In the genomic region with DNA sequence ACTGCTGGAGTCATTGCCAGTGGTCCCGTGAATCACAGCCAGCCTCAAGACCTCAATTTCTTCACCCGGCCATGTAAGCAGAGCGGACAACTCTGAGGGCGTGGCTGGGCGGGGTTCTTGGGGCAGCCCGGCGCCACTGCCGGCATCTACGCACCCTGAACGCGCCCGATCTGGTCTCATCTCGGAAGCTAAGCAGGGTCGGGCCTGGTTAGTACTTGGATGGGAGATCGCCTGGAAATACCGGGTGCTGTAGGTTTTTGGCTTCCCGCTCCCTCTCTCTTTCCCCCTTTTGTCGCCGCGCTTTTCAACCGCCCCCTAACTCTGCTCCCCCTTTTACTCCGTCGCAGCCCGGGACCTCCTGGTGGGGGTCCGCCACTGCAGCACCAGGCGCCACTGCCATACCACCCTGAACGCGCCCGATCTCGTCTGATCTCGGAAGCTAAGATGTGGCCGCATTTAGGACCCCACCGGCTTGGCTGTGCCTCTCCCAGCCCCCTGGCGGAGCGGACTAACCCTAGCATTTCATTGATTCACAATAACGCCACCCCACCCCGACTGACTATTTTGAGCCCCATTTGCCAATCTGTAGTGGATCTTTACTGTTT, we compare ENCODE assay signal across 1 cellular context.
TF ChIP-seq lines count a peak whose summit lies in the region.

No MANE protein-coding gene starts in this region.

TF ChIP-seq in K562, 482 proteins besides CTCF, POLR2A, EP300 and RAD21 (continued from another document and continues in another):
- TF ChIP-seq, protein P1, sequence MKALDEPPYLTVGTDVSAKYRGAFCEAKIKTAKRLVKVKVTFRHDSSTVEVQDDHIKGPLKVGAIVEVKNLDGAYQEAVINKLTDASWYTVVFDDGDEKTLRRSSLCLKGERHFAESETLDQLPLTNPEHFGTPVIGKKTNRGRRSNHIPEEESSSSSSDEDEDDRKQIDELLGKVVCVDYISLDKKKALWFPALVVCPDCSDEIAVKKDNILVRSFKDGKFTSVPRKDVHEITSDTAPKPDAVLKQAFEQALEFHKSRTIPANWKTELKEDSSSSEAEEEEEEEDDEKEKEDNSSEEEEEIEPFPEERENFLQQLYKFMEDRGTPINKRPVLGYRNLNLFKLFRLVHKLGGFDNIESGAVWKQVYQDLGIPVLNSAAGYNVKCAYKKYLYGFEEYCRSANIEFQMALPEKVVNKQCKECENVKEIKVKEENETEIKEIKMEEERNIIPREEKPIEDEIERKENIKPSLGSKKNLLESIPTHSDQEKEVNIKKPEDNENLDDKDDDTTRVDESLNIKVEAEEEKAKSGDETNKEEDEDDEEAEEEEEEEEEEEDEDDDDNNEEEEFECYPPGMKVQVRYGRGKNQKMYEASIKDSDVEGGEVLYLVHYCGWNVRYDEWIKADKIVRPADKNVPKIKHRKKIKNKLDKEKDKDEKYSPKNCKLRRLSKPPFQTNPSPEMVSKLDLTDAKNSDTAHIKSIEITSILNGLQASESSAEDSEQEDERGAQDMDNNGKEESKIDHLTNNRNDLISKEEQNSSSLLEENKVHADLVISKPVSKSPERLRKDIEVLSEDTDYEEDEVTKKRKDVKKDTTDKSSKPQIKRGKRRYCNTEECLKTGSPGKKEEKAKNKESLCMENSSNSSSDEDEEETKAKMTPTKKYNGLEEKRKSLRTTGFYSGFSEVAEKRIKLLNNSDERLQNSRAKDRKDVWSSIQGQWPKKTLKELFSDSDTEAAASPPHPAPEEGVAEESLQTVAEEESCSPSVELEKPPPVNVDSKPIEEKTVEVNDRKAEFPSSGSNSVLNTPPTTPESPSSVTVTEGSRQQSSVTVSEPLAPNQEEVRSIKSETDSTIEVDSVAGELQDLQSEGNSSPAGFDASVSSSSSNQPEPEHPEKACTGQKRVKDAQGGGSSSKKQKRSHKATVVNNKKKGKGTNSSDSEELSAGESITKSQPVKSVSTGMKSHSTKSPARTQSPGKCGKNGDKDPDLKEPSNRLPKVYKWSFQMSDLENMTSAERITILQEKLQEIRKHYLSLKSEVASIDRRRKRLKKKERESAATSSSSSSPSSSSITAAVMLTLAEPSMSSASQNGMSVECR (CRISPR knock-in tag; IDR thresholded peaks at IDR 0.05): no peak
- TF ChIP-seq ZNF239 (CRISPR knock-in tag; IDR thresholded peaks at IDR 0.05) (no peak), CC2D1A (IDR thresholded peaks at IDR 0.05) (peak; percentile 85), HNRNPK (IDR thresholded peaks at IDR 0.05; ENCODE audit: low read depth, low read length, poor library complexity, severe bottlenecking) (no peak), YBX1 (IDR thresholded peaks at IDR 0.05) (no peak), NR2C2 (CRISPR knock-in tag; IDR thresholded peaks at IDR 0.05) (peak; percentile 44; the same call in 1 of the 2 replicates), NR2C2 (tag; IDR thresholded peaks at IDR 0.05) (no peak), SUPT5H (IDR thresholded peaks at IDR 0.05) (peak; percentile 69), PRMT5 (CRISPR knock-in tag; IDR thresholded peaks at IDR 0.05) (no peak), EGR1 (conservative IDR thresholded peaks at IDR 0.05) (no peak), ZNF589 (CRISPR knock-in tag; IDR thresholded peaks at IDR 0.05; ENCODE audit: low read depth) (no peak), FIP1L1 (IDR thresholded peaks at IDR 0.05; ENCODE audit: low read depth, low read length, poor library complexity, severe bottlenecking) (no peak), CBX2 (IDR thresholded peaks at IDR 0.05; ENCODE audit: insufficient read depth, low read length, poor library complexity, severe bottlenecking) (no peak), MIER1 (IDR thresholded peaks at IDR 0.05; ENCODE audit: low read depth) (peak; percentile 80), ZNF41 (CRISPR knock-in tag; conservative IDR thresholded peaks at IDR 0.05) (no peak), MYC (IDR thresholded peaks at IDR 0.05; ENCODE audit: low read depth, low read length) (peak; percentile 55), MYC (CRISPR knock-in tag; IDR thresholded peaks at IDR 0.05; ENCODE audit: borderline replicate concordance, low read depth) (no peak), ZNF232 (CRISPR knock-in tag; IDR thresholded peaks at IDR 0.05) (no peak), KLF16 (IDR thresholded peaks at IDR 0.05) (no peak), HLTF (IDR thresholded peaks at IDR 0.05) (peak; percentile 94), ETV5 (CRISPR knock-in tag; IDR thresholded peaks at IDR 0.05; ENCODE audit: low read depth) (peak; percentile 64), U2AF1 (optimal IDR thresholded peaks at IDR 0.05; ENCODE audit: low read depth, low read length) (no peak), ZNF695 (CRISPR knock-in tag; IDR thresholded peaks at IDR 0.05) (no peak), SRSF3 (IDR thresholded peaks at IDR 0.05; ENCODE audit: insufficient read depth, low read length) (no peak), TRIM24 (IDR thresholded peaks at IDR 0.05) (peak; percentile 59 to 77), SAP30 (IDR thresholded peaks at IDR 0.05; ENCODE audit: borderline replicate concordance, insufficient read depth, low read depth, low read length, poor library complexity, severe bottlenecking) (no peak), RUNX1 (IDR thresholded peaks at IDR 0.05; ENCODE audit: low read depth) (no peak), ZNF830 (CRISPR knock-in tag; IDR thresholded peaks at IDR 0.05) (no peak), FOXM1 (IDR thresholded peaks at IDR 0.05; ENCODE audit: low read depth) (peak; percentile 59), FOXM1 (CRISPR knock-in tag; IDR thresholded peaks at IDR 0.05; ENCODE audit: low read depth) (no peak), NFATC3 (IDR thresholded peaks at IDR 0.05) (0 out of 2 replicates have a peak, but pooled peaks have one; percentile 22), PML (IDR thresholded peaks at IDR 0.05; ENCODE audit: low read length) (peak; percentile 64; the same call in 1 of the 2 replicates), GTF2F1 (IDR thresholded peaks at IDR 0.05; ENCODE audit: low read depth, low read length) (no peak), NFYB (IDR thresholded peaks at IDR 0.05; ENCODE audit: extremely low read depth, insufficient read length) (no peak), STAT5A (IDR thresholded peaks at IDR 0.05; ENCODE audit: borderline replicate concordance, low read length) (no peak; the same call in 1 of the 2 replicates), KLF13 (tag; IDR thresholded peaks at IDR 0.05; ENCODE audit: borderline replicate concordance, low read depth) (peak; percentile 86; the same call in 1 of the 2 replicates), HCFC1 (IDR thresholded peaks at IDR 0.05; ENCODE audit: low read depth, low read length) (peak; percentile 44), STAT5B (CRISPR knock-in tag; IDR thresholded peaks at IDR 0.05) (no peak), RFX7 (CRISPR knock-in tag; IDR thresholded peaks at IDR 0.05) (no peak), SNIP1 (IDR thresholded peaks at IDR 0.05; ENCODE audit: low read depth) (no peak), TCF3 (CRISPR knock-in tag; IDR thresholded peaks at IDR 0.05) (no peak), ZNF354B (CRISPR knock-in tag; IDR thresholded peaks at IDR 0.05) (no peak), RBM15 (IDR thresholded peaks at IDR 0.05; ENCODE audit: insufficient read depth, low read length) (no peak), NEUROD1 (IDR thresholded peaks at IDR 0.05; ENCODE audit: borderline replicate concordance, low read depth, low read length, partially characterized antibody) (no peak), ZNF668 (CRISPR knock-in tag; IDR thresholded peaks at IDR 0.05) (no peak), KDM4B (IDR thresholded peaks at IDR 0.05; ENCODE audit: borderline replicate concordance in 2 of 2, low read depth in 1 of 2) (peak in 1 of 2 experiments; percentile 74; a peak in 1 of 4 replicates), TARDBP (IDR thresholded peaks at IDR 0.05) (peak; percentile 77; the same call in 1 of the 2 replicates), SRF (CRISPR knock-in tag; IDR thresholded peaks at IDR 0.05) (no peak), ELF4 (CRISPR knock-in tag; IDR thresholded peaks at IDR 0.05) (0 out of 2 replicates have a peak, but pooled peaks have one; percentile 6)
- TF ChIP-seq, protein P2, sequence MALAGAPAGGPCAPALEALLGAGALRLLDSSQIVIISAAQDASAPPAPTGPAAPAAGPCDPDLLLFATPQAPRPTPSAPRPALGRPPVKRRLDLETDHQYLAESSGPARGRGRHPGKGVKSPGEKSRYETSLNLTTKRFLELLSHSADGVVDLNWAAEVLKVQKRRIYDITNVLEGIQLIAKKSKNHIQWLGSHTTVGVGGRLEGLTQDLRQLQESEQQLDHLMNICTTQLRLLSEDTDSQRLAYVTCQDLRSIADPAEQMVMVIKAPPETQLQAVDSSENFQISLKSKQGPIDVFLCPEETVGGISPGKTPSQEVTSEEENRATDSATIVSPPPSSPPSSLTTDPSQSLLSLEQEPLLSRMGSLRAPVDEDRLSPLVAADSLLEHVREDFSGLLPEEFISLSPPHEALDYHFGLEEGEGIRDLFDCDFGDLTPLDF (CRISPR knock-in tag; IDR thresholded peaks at IDR 0.05): peak; percentile 54; the same call in 1 of the 2 replicates
- TF ChIP-seq, protein P3, sequence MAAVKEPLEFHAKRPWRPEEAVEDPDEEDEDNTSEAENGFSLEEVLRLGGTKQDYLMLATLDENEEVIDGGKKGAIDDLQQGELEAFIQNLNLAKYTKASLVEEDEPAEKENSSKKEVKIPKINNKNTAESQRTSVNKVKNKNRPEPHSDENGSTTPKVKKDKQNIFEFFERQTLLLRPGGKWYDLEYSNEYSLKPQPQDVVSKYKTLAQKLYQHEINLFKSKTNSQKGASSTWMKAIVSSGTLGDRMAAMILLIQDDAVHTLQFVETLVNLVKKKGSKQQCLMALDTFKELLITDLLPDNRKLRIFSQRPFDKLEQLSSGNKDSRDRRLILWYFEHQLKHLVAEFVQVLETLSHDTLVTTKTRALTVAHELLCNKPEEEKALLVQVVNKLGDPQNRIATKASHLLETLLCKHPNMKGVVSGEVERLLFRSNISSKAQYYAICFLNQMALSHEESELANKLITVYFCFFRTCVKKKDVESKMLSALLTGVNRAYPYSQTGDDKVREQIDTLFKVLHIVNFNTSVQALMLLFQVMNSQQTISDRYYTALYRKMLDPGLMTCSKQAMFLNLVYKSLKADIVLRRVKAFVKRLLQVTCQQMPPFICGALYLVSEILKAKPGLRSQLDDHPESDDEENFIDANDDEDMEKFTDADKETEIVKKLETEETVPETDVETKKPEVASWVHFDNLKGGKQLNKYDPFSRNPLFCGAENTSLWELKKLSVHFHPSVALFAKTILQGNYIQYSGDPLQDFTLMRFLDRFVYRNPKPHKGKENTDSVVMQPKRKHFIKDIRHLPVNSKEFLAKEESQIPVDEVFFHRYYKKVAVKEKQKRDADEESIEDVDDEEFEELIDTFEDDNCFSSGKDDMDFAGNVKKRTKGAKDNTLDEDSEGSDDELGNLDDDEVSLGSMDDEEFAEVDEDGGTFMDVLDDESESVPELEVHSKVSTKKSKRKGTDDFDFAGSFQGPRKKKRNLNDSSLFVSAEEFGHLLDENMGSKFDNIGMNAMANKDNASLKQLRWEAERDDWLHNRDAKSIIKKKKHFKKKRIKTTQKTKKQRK (IDR thresholded peaks at IDR 0.05; ENCODE audit: borderline replicate concordance, low read depth, low read length): no peak
- TF ChIP-seq, protein P4, sequence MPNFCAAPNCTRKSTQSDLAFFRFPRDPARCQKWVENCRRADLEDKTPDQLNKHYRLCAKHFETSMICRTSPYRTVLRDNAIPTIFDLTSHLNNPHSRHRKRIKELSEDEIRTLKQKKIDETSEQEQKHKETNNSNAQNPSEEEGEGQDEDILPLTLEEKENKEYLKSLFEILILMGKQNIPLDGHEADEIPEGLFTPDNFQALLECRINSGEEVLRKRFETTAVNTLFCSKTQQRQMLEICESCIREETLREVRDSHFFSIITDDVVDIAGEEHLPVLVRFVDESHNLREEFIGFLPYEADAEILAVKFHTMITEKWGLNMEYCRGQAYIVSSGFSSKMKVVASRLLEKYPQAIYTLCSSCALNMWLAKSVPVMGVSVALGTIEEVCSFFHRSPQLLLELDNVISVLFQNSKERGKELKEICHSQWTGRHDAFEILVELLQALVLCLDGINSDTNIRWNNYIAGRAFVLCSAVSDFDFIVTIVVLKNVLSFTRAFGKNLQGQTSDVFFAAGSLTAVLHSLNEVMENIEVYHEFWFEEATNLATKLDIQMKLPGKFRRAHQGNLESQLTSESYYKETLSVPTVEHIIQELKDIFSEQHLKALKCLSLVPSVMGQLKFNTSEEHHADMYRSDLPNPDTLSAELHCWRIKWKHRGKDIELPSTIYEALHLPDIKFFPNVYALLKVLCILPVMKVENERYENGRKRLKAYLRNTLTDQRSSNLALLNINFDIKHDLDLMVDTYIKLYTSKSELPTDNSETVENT (CRISPR knock-in tag; IDR thresholded peaks at IDR 0.05): peak; percentile 73
- TF ChIP-seq, protein P5, sequence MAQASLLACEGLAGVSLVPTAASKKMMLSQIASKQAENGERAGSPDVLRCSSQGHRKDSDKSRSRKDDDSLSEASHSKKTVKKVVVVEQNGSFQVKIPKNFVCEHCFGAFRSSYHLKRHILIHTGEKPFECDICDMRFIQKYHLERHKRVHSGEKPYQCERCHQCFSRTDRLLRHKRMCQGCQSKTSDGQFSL (CRISPR knock-in tag; IDR thresholded peaks at IDR 0.05): peak; percentile 28; the same call in 1 of the 2 replicates
- TF ChIP-seq, protein P5 (tag; IDR thresholded peaks at IDR 0.05): no peak
- TF ChIP-seq, protein P6, sequence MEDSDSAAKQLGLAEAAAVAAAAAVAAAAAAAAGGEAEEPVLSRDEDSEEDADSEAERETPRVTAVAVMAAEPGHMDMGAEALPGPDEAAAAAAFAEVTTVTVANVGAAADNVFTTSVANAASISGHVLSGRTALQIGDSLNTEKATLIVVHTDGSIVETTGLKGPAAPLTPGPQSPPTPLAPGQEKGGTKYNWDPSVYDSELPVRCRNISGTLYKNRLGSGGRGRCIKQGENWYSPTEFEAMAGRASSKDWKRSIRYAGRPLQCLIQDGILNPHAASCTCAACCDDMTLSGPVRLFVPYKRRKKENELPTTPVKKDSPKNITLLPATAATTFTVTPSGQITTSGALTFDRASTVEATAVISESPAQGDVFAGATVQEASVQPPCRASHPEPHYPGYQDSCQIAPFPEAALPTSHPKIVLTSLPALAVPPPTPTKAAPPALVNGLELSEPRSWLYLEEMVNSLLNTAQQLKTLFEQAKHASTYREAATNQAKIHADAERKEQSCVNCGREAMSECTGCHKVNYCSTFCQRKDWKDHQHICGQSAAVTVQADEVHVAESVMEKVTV (CRISPR knock-in tag; IDR thresholded peaks at IDR 0.05): peak; percentile 46; the same call in 1 of the 2 replicates
- TF ChIP-seq, protein P7, sequence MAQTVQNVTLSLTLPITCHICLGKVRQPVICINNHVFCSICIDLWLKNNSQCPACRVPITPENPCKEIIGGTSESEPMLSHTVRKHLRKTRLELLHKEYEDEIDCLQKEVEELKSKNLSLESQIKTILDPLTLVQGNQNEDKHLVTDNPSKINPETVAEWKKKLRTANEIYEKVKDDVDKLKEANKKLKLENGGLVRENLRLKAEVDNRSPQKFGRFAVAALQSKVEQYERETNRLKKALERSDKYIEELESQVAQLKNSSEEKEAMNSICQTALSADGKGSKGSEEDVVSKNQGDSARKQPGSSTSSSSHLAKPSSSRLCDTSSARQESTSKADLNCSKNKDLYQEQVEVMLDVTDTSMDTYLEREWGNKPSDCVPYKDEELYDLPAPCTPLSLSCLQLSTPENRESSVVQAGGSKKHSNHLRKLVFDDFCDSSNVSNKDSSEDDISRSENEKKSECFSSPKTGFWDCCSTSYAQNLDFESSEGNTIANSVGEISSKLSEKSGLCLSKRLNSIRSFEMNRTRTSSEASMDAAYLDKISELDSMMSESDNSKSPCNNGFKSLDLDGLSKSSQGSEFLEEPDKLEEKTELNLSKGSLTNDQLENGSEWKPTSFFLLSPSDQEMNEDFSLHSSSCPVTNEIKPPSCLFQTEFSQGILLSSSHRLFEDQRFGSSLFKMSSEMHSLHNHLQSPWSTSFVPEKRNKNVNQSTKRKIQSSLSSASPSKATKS (CRISPR knock-in tag; IDR thresholded peaks at IDR 0.05): no peak
